19 cellular contexts compared by ENCODE assay signal in the genomic region with DNA sequence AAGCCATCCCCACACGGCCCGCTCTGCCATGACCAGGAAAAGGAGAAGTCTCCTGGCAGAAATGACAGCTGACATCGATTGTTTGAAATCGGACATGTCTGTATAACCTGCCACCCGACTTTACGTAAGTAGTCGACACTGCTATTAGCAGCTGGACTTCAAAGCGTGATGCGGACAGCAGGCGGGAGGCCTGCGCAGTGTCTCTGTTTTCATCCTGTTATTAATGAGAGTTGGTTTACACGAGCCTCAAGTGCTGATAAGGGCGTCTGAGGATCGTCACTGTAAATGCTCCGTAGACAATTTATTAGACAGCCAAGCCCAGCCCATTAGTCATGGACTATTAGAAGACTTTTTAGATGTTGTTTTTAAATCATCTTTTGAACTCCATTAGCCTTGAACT.
DNase-seq lines count a peak whose midpoint lies in the region; FAIRE-seq and TF ChIP-seq lines count a peak whose summit lies in the region.
"Had no signal": no experiment of that assay in that cellular context is flagged by ENCODE, and none has a peak within 500 bp of the region (broad histone marks: within the 10 kb centered on the region; RNA-seq: fewer than 3 reads in every experiment).

No MANE protein-coding gene starts in this region.

- H3K36me3 ChIP-seq in HEK293 (ENCODE audit: control insufficient read depth in 2 of 2, insufficient read depth in 1 of 2, low read length in 2 of 2) = no peaks in the 10 kb centered on the region
- no peaks in the 10 kb centered on the region for H3K36me3 ChIP-seq in spleen
- H3K36me3 ChIP-seq in kidney (ENCODE audit: control insufficient read depth in 1 of 2, insufficient read depth in 2 of 2, low read length in 2 of 2) = no peaks in the 10 kb centered on the region
- H3K36me3 ChIP-seq: BE2C, HAP-1 had no signal

- no peak overlapping the region for H3K27ac Mint-ChIP-seq in progenitor cell of endocrine pancreas
- H3K27ac Mint-ChIP-seq: CD4-positive, alpha-beta memory T cell; HFFc6 had no signal

- H3K36me3 Mint-ChIP-seq in progenitor cell of endocrine pancreas (ENCODE audit: insufficient read depth) = no peaks in the 10 kb centered on the region
- H3K36me3 Mint-ChIP-seq: CD4-positive, alpha-beta memory T cell had no signal

- no peak overlapping the region for H3K9ac ChIP-seq in kidney (ENCODE audit: low read length in 2 of 2)

- 81 to 87% (median 85%) methylated on average over 15 of the region's 15 CpGs for WGBS in spleen, 5 donors

- H3K4me3 Mint-ChIP-seq in progenitor cell of endocrine pancreas (ENCODE audit: low read depth) = no peak overlapping the region
- H3K4me3 Mint-ChIP-seq: CD4-positive, alpha-beta memory T cell; HFFc6 had no signal

- POLR2A ChIA-PET in HEK293 (lab: Yijun Ruan, JAX) = no interaction called here

- no peak for TF ChIP-seq POLR2A in spleen (IDR thresholded peaks at IDR 0.05)

- H3K9me3 Mint-ChIP-seq in progenitor cell of endocrine pancreas (ENCODE audit: low read depth) = no peaks in the 10 kb centered on the region
- H3K9me3 Mint-ChIP-seq: CD4-positive, alpha-beta memory T cell; HFFc6 had no signal

- H3K27me3 Mint-ChIP-seq in progenitor cell of endocrine pancreas = peaks cover 25% of the 10 kb centered on the region

- H3K4me1 Mint-ChIP-seq in progenitor cell of endocrine pancreas (ENCODE audit: low read depth) = peaks cover 7% of the 10 kb centered on the region
- H3K4me1 Mint-ChIP-seq: CD4-positive, alpha-beta memory T cell had no signal

- H3K9me3 ChIP-seq in HEK293 (ENCODE audit: control insufficient read depth, insufficient read depth, low read depth, low read length) (no peaks in the 10 kb centered on the region), spleen (no peaks in the 10 kb centered on the region), kidney (ENCODE audit: control insufficient read depth in 1 of 2, low read length in 2 of 2) (no peaks in the 10 kb centered on the region)
- H3K9me3 ChIP-seq: A549, BE2C, HAP-1 had no signal

- peaks cover 0 to 36% (median 3%) of the 10 kb centered on the region in 7 donors for H3K27me3 ChIP-seq in spleen (replicated peaks in 1 of 7)

- DNase-seq in fibroblast of villous mesenchyme (ENCODE audit: low read depth) = peak; percentile 95
- DNase-seq in mesenteric fat pad (ENCODE audit: low spot score) = peak; percentile 47
- DNase-seq in spleen = peak; percentile 3
- DNase-seq in progenitor cell of endocrine pancreas (ENCODE audit: low spot score, unreplicated experiment) = no peak
- no peak for DNase-seq in activated CD4-positive, alpha-beta T cell treated with anti-CD3 and anti-CD28 coated beads, Interleukin-2, amount 50 U/mL, for 4 hours
- DNase-seq in kidney = no peak
- DNase-seq in GM19238 (ENCODE audit: insufficient read length, low spot score) = no peak
- DNase-seq: BE2C; CD4-positive, alpha-beta memory T cell; DMS153; HFFc6 had no signal

- CTCF ChIA-PET in HEK293 (lab: Yijun Ruan, JAX) = interaction anchor here (0.9 kb wide), 1 partner anchor 23 kb away, joined by 3 read pairs; no protein-coding TSS in a partner anchor

- H3K4me1 ChIP-seq in HEK293 (ENCODE audit: control insufficient read depth, insufficient read depth, low read length) (no peaks in the 10 kb centered on the region; the same call in 1 of the 2 replicates), spleen (peaks cover 0 to 15% (median 0%) of the 10 kb centered on the region in 6 donors), kidney (ENCODE audit: control insufficient read depth in 1 of 2, insufficient read depth in 1 of 2, low read depth in 1 of 2, low read length in 2 of 2) (no peaks in the 10 kb centered on the region)
- H3K4me1 ChIP-seq: BE2C, HAP-1 had no signal

- no peak overlapping the region for H3K27ac ChIP-seq in HEK293 (ENCODE audit: extremely low read depth, low read depth, low read length)
- H3K27ac ChIP-seq in spleen = no peak overlapping the region
- no peak overlapping the region for H3K27ac ChIP-seq in kidney (ENCODE audit: low read depth in 2 of 2, low read length in 2 of 2)
- H3K27ac ChIP-seq: A549, C4-2B had no signal

- no peak for FAIRE-seq in kidney (lab: Jason Lieb, UNC)
- FAIRE-seq: D721Med, GM12878, H1, HTR-8/SVneo had no signal

- intact Hi-C loops in spleen (cut with DNase I; ENCODE audit: low total_unique reads) = no loop called here
- intact Hi-C loops in kidney (cut with DNase I) = no loop called here

- no peak for TF ChIP-seq CTCF in HEK293 (tag by site-specific recombination; IDR thresholded peaks at IDR 0.05)
- TF ChIP-seq CTCF in fibroblast of villous mesenchyme (IDR thresholded peaks at IDR 0.05; ENCODE audit: insufficient read depth, low read depth, low read length) = no peak
- TF ChIP-seq CTCF in spleen (IDR thresholded peaks at IDR 0.05 in 8 of 11, conservative IDR thresholded peaks at IDR 0.05 in 3 of 11) = no peak
- TF ChIP-seq CTCF in progenitor cell of endocrine pancreas (IDR thresholded peaks at IDR 0.05; ENCODE audit: unreplicated experiment) = no peak
- no peak for TF ChIP-seq CTCF in kidney (IDR thresholded peaks at IDR 0.05; ENCODE audit: borderline replicate concordance, extremely low read depth, insufficient read depth)

- H3K4me3 ChIP-seq in HEK293 (ENCODE audit: low read depth, low read length) (no peak overlapping the region), fibroblast of villous mesenchyme (ENCODE audit: low read depth, low read length) (no peak overlapping the region), spleen (no peak overlapping the region), kidney (ENCODE audit: low read length in 2 of 2) (no peak overlapping the region)
- H3K4me3 ChIP-seq: A549, GM12878, HAP-1 had no signal

TF ChIP-seq in HEK293, 187 proteins besides CTCF, POLR2A, EP300 and RAD21:
- TF ChIP-seq ZNF214 (tag by site-specific recombination; IDR thresholded peaks at IDR 0.05; ENCODE audit: borderline replicate concordance) = no peak
- no peak for TF ChIP-seq MEIS1 (CRISPR knock-in tag; IDR thresholded peaks at IDR 0.05; ENCODE audit: borderline replicate concordance)
- no peak for TF ChIP-seq ZNF610 (tag by site-specific recombination; IDR thresholded peaks at IDR 0.05; ENCODE audit: borderline replicate concordance)
- peak; percentile 74 for TF ChIP-seq TCF7L2 (IDR thresholded peaks at IDR 0.05; ENCODE audit: borderline replicate concordance, low read depth, low read length)
- TF ChIP-seq SP7 (tag by site-specific recombination; IDR thresholded peaks at IDR 0.05) = no peak
- TF ChIP-seq ZNF366 (tag by site-specific recombination; conservative IDR thresholded peaks at IDR 0.05) = no peak
- no peak for TF ChIP-seq GFI1B (tag by site-specific recombination; IDR thresholded peaks at IDR 0.05)
- TF ChIP-seq ZNF146 (tag by site-specific recombination; IDR thresholded peaks at IDR 0.05) = no peak
- TF ChIP-seq ZNF654 (tag by site-specific recombination; IDR thresholded peaks at IDR 0.05; ENCODE audit: low read depth) = no peak
- TF ChIP-seq TRIM28 (IDR thresholded peaks at IDR 0.05; ENCODE audit: borderline replicate concordance, low read length) = peak; percentile 50; the same call in 1 of the 2 replicates

Comparison
In these comparisons a context has a peak if more than half of its experiments do, and no peak if none do; other contexts are left out.
1. DNase-seq: peak in fibroblast of villous mesenchyme (single experiment), mesenteric fat pad (single experiment) and spleen (single experiment); none in progenitor cell of endocrine pancreas (single experiment), activated CD4-positive, alpha-beta T cell treated with anti-CD3 and anti-CD28 coated beads, Interleukin-2, amount 50 U/mL, for 4 hours (0 of 2), kidney (single experiment) and GM19238 (single experiment).